ENCODE assay signal across 11 cellular contexts in the genomic region with DNA sequence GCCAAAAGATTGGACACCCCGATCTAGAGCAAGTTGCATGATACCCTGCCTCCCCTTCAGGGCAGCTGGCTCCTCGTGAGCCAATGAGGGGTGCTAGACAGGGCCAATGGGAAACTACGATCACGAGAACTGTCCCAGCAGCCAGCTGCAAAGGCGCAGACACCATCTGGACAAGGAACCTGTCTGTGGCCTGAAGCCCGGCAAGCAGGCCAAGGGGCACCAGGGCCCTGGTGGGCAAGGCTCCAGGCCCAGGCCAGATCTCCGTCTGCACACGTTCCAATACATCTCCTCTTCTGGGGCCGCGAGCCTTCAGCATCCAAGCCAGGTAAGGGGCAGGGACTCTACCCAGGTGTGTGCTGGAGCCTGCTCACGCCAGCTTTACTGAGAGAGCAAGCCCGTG. TPM values are rescaled to one million over a fixed set of nuclear protein-coding genes. Genes with fewer than 3 reads are reported as not detected.
DNase-seq lines count a peak whose midpoint lies in the region; ATAC-seq and TF ChIP-seq lines count a peak whose summit lies in the region.
"Had no signal": no experiment of that assay in that cellular context is flagged by ENCODE, and none has a peak within 500 bp of the region (broad histone marks: within the 10 kb centered on the region; RNA-seq: fewer than 3 reads in every experiment).

No MANE protein-coding gene starts in this region.

- H2BK15ac ChIP-seq in H9 (ENCODE audit: low read depth, low read length): no peak overlapping the region

- H3K4me1 Mint-ChIP-seq in H9: peaks cover 0 to 6% of the 10 kb centered on the region in 2 experiments; a peak in 2 of 4 replicates
- peaks cover 48 to 76% of the 10 kb centered on the region in 2 donors for H3K4me1 Mint-ChIP-seq in stimulated activated naive B cell treated with anti-CD40 and anti-IgM and Interleukin-4, amounts not matched to agents 10 μg/mL and 1 μg/mL and 100 μg/mL, for 72 hours

- H3K56ac ChIP-seq in H9 (ENCODE audit: insufficient read length, low read depth, low read length): no peak overlapping the region

- H3K9ac ChIP-seq in H9 (ENCODE audit: extremely low read depth, insufficient read length, low read length) (no peak overlapping the region), adipocyte (ENCODE audit: low read length) (peak overlapping the region; percentile 20)

- H3K4ac ChIP-seq in H9 (ENCODE audit: low read depth, low read length): no peak overlapping the region

- H2BK12ac ChIP-seq in H9 (ENCODE audit: insufficient read length, low read depth, low read length): no peak overlapping the region

- H4K91ac ChIP-seq in H9 (ENCODE audit: insufficient read length, low read depth, low read length): no peak overlapping the region

- no peak for DNase-seq in H9
- DNase-seq in adipocyte (ENCODE audit: low read depth): no peak
- DNase-seq in lung (ENCODE audit: low spot score): no peak
- no peak for DNase-seq in stimulated activated naive B cell treated with anti-CD40 and anti-IgM and Interleukin-4, amounts not matched to agents 10 μg/mL and 1 μg/mL and 100 μg/mL, for 72 hours
- DNase-seq in stimulated activated CD4-positive, alpha-beta T cell treated with anti-CD3 and anti-CD28 coated beads, Interleukin-2, amount 100 ng/mL, for 24 hours: no peak
- no peak for DNase-seq in NCI-H146 (lab: John Stamatoyannopoulos, UW)
- DNase-seq in NCI-H1930 (lab: John Stamatoyannopoulos, UW): no peak
- DNase-seq: activated naive CD4-positive, alpha-beta T cell treated with Interleukin-2 at 50 U/mL for 16 hours; DMS79; effector memory CD8-positive, alpha-beta T cell had no signal

- peaks cover 11% of the 10 kb centered on the region for H3K79me1 ChIP-seq in H9 (ENCODE audit: insufficient read depth, low read depth, low read length, poor library complexity, severe bottlenecking)

- H2AK5ac ChIP-seq in H9 (ENCODE audit: insufficient read length, low read length): no peak overlapping the region

- H2AFZ ChIP-seq in H9 (ENCODE audit: low read length): no peak overlapping the region

- no peaks in the 10 kb centered on the region for H3K9me3 ChIP-seq in H9 (ENCODE audit: control insufficient read depth, low read depth, low read length)
- H3K9me3 ChIP-seq in adipocyte (ENCODE audit: control insufficient read depth, low read length): no peaks in the 10 kb centered on the region
- no peaks in the 10 kb centered on the region for H3K9me3 ChIP-seq in lung (ENCODE audit: control insufficient read depth in 2 of 2, insufficient read depth in 1 of 2, low read length in 1 of 2)
- H3K9me3 ChIP-seq: mucosa of descending colon had no signal

- H3K79me2 ChIP-seq in H9 (ENCODE audit: insufficient read depth, low read length): peaks cover 12% of the 10 kb centered on the region; the same call in 1 of the 2 replicates

- no peaks in the 10 kb centered on the region for H3K27me3 Mint-ChIP-seq in H9 (ENCODE audit: low read depth)
- H3K27me3 Mint-ChIP-seq in stimulated activated naive B cell treated with anti-CD40 and anti-IgM and Interleukin-4, amounts not matched to agents 10 μg/mL and 1 μg/mL and 100 μg/mL, for 72 hours: no peaks in the 10 kb centered on the region
- H3K27me3 Mint-ChIP-seq: effector memory CD8-positive, alpha-beta T cell had no signal

- peak overlapping the region; percentile 46 to 91 (median 90); a peak in 2 of 7 replicates for H3K27ac Mint-ChIP-seq in H9
- H3K27ac Mint-ChIP-seq in stimulated activated naive B cell treated with anti-CD40 and anti-IgM and Interleukin-4, amounts not matched to agents 10 μg/mL and 1 μg/mL and 100 μg/mL, for 72 hours: peak overlapping the region; percentile 47

- no peak overlapping the region for H3T11ph ChIP-seq in H9 (ENCODE audit: low read length)

- H3K4me3 ChIP-seq in adipocyte (ENCODE audit: low read length) (peak overlapping the region; percentile 51), lung (no peak overlapping the region)
- H3K4me3 ChIP-seq: mucosa of descending colon had no signal

- ATAC-seq in lung (ENCODE audit: insufficient read depth, low FRiP score): no peak
- peak in 1 of 2 donors; percentile 6 for ATAC-seq in stimulated activated naive B cell treated with anti-CD40 and anti-IgM and Interleukin-4, amounts not matched to agents 10 μg/mL and 1 μg/mL and 100 μg/mL, for 72 hours (replicated peaks)

- no peak overlapping the region for H2BK5ac ChIP-seq in H9 (ENCODE audit: insufficient read length, low read length)

- H3K23ac ChIP-seq in H9 (ENCODE audit: insufficient read length, low read depth, low read length): no peak overlapping the region

- no peak overlapping the region for H4K5ac ChIP-seq in H9 (ENCODE audit: insufficient read length, low read depth, low read length)

- H4K20me1 ChIP-seq in H9 (ENCODE audit: control insufficient read depth, insufficient read depth, insufficient read length): no peaks in the 10 kb centered on the region

- H3K14ac ChIP-seq in H9 (ENCODE audit: insufficient read depth, low read length): no peak overlapping the region

- H3K27me3 ChIP-seq in H9 (ENCODE audit: insufficient read depth, low read length): no peaks in the 10 kb centered on the region
- no peaks in the 10 kb centered on the region for H3K27me3 ChIP-seq in adipocyte (replicated peaks; ENCODE audit: control insufficient read depth, insufficient read depth, low read length)
- no peaks in the 10 kb centered on the region for H3K27me3 ChIP-seq in lung (ENCODE audit: control insufficient read depth, insufficient read depth)

- H4K8ac ChIP-seq in H9 (replicated peaks; ENCODE audit: insufficient read length, low read depth, low read length): no peak overlapping the region

- no peaks in the 10 kb centered on the region for H3K23me2 ChIP-seq in H9 (ENCODE audit: insufficient read length, low read depth, low read length, poor library complexity, severe bottlenecking)

- WGBS in H9 (ENCODE audit: extremely low coverage, insufficient read length, low lambda C conversion rate): no CpG with 5 or more reads among the region's 12 CpGs
- 85 to 87% methylated on average over 12 of the region's 12 CpGs for WGBS in lung, 2 donors

- no peaks in the 10 kb centered on the region for H3K4me1 ChIP-seq in H9 (ENCODE audit: insufficient read depth, low read length)
- H3K4me1 ChIP-seq in adipocyte (ENCODE audit: control insufficient read depth, insufficient read depth, low read length): peaks cover 85% of the 10 kb centered on the region
- peaks cover 22 to 25% of the 10 kb centered on the region in 2 donors for H3K4me1 ChIP-seq in lung (ENCODE audit: control insufficient read depth in 2 of 2, insufficient read depth in 2 of 2, low read length in 2 of 2)

- no peak overlapping the region for H2BK20ac ChIP-seq in H9 (ENCODE audit: low read depth, low read length, poor library complexity, severe bottlenecking)

- no peak overlapping the region for H3K4me3 Mint-ChIP-seq in H9
- no peak overlapping the region for H3K4me3 Mint-ChIP-seq in stimulated activated naive B cell treated with anti-CD40 and anti-IgM and Interleukin-4, amounts not matched to agents 10 μg/mL and 1 μg/mL and 100 μg/mL, for 72 hours
- H3K4me3 Mint-ChIP-seq: effector memory CD8-positive, alpha-beta T cell had no signal

- H3K36me3 Mint-ChIP-seq in H9 (ENCODE audit: insufficient read depth in 1 of 3, low read depth in 3 of 3): no peaks in the 10 kb centered on the region
- peaks cover 10 to 16% of the 10 kb centered on the region in 2 donors for H3K36me3 Mint-ChIP-seq in stimulated activated naive B cell treated with anti-CD40 and anti-IgM and Interleukin-4, amounts not matched to agents 10 μg/mL and 1 μg/mL and 100 μg/mL, for 72 hours

- no peak for TF ChIP-seq CTCF in H9 (conservative IDR thresholded peaks at IDR 0.05)
- TF ChIP-seq CTCF in lung (IDR thresholded peaks at IDR 0.05; ENCODE audit: control extremely low read depth, extremely low read depth): no peak

- no peak overlapping the region for H2BK120ac ChIP-seq in H9 (ENCODE audit: low read depth, low read length, poor library complexity, severe bottlenecking)

- H3K27ac ChIP-seq in H9 (ENCODE audit: insufficient read length, low read depth, low read length) (no peak overlapping the region), lung (ENCODE audit: low read depth in 1 of 2, low read length in 1 of 2) (peak overlapping the region; percentile 68 to 87)

- H3K4me2 ChIP-seq in H9 (ENCODE audit: insufficient read depth, insufficient read length, low read length): no peak overlapping the region

- no peak overlapping the region for H3K18ac ChIP-seq in H9 (ENCODE audit: insufficient read length, low read depth, low read length)

- H3K36me3 ChIP-seq in adipocyte (ENCODE audit: control insufficient read depth, insufficient read depth, low read length, severe bottlenecking) (no peaks in the 10 kb centered on the region), lung (ENCODE audit: control insufficient read depth in 2 of 2, insufficient read depth in 2 of 2, low read length in 2 of 2) (no peaks in the 10 kb centered on the region)

- H3K9me3 Mint-ChIP-seq in H9: no peaks in the 10 kb centered on the region
- no peaks in the 10 kb centered on the region for H3K9me3 Mint-ChIP-seq in stimulated activated naive B cell treated with anti-CD40 and anti-IgM and Interleukin-4, amounts not matched to agents 10 μg/mL and 1 μg/mL and 100 μg/mL, for 72 hours
- H3K9me3 Mint-ChIP-seq: effector memory CD8-positive, alpha-beta T cell had no signal

RNA-seq across cellular contexts. Expression of gene MED26, which starts 20.2 kb away (rescaled TPM):
- total RNA-seq in H9 (2021) (11.4 and 13.0 TPM in 2 replicates), lung (10 to 100 TPM in 1 of 2 donors, 1 to 10 TPM in 1; 8.9 to 18.2 TPM)
- polyA plus RNA-seq in lung: 1 to 10 TPM; 7.0 to 7.4 TPM

RNA-seq across cellular contexts. Expression of gene SLC35E1, which starts 35.6 kb away (rescaled TPM):
- total RNA-seq in H9 (2021) (34.0 and 35.8 TPM in 2 replicates), lung (10 to 100 TPM; 30.3 to 58.1 TPM)
- polyA plus RNA-seq in lung: 10 to 100 TPM; 24.9 to 36.4 TPM

RNA-seq across cellular contexts. Expression of gene SMIM7, which starts 52.1 kb away (rescaled TPM):
- total RNA-seq in H9 (2021) (74.2 and 77.6 TPM in 2 replicates), lung (10 to 100 TPM; 78.8 to 78.9 TPM)
- polyA plus RNA-seq in lung: 10 to 100 TPM; 68.0 to 86.3 TPM

RNA-seq across cellular contexts. Expression of gene TMEM38A, which starts 53.1 kb away (rescaled TPM):
- total RNA-seq in H9 (2021): 7.4 and 8.3 TPM in 2 replicates
- total RNA-seq in lung: 1 to 10 TPM; 3.9 to 6.2 TPM
- polyA plus RNA-seq in lung: 1 to 10 TPM; 3.6 to 3.8 TPM
